Comparison of ENCODE assay signal across 8 cellular contexts in the genomic region with DNA sequence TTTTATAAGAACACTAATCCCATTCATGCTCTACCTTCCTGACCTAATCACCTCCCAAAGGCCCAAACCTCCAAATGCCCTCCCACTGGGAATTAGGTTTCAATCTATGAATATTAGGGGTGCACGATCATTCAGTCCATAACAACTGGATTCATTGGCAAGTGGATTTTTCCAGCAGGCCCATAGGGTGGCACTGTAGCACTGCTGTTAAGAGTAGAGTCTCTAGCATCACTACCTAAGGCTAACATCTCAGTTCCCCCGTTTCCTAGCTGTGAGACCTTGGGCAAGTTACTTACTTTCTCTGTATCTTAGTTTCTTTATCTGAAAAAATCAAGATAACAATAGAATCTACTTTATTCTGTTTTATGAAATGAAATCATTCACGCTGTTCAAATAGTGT.
DNase-seq lines count a peak whose midpoint lies in the region; TF ChIP-seq lines count a peak whose summit lies in the region.

No MANE protein-coding gene starts in this region.

- H3K4me3 ChIP-seq in esophagus squamous epithelium: no peak overlapping the region

- DNase-seq in ELR (ENCODE audit: low read depth) (peak; percentile 67), MV-4-11 (lab: John Stamatoyannopoulos, UW) (peak; percentile 20), UCSD-AML1 (lab: John Stamatoyannopoulos, UW; ENCODE audit: unreplicated experiment) (peak; percentile 9), islet precursor cell (peak; percentile 62), KG1 (lab: John Stamatoyannopoulos, UW) (no peak), activated gamma-delta T cell (lab: John Stamatoyannopoulos, UW) (no peak), esophagus squamous epithelium (lab: John Stamatoyannopoulos, UW) (no peak)
- no peak for DNase-seq in activated T-cell treated with anti-CD3 and anti-CD28 coated beads, Interleukin-2, amount 50 U/mL, for 24 hours

- TF ChIP-seq CTCF in esophagus squamous epithelium (IDR thresholded peaks at IDR 0.05): peak in 2 of 6 experiments; percentile 5 to 16

- H3K27ac ChIP-seq in esophagus squamous epithelium: no peak overlapping the region

- WGBS in esophagus squamous epithelium, 2 donors: 41 to 46% methylated on average over 3 of the region's 3 CpGs

- no peaks in the 10 kb centered on the region for H3K36me3 ChIP-seq in esophagus squamous epithelium

- H3K36me3 Mint-ChIP-seq in activated T-cell treated with anti-CD3 and anti-CD28 coated beads, Interleukin-2, amount 50 U/mL, for 24 hours (ENCODE audit: low read depth): no peaks in the 10 kb centered on the region

- no peaks in the 10 kb centered on the region for H3K9me3 ChIP-seq in esophagus squamous epithelium

- H3K4me3 Mint-ChIP-seq in activated T-cell treated with anti-CD3 and anti-CD28 coated beads, Interleukin-2, amount 50 U/mL, for 24 hours: no peak overlapping the region

- no peaks in the 10 kb centered on the region for H3K27me3 ChIP-seq in esophagus squamous epithelium

- no peak overlapping the region for H3K27ac Mint-ChIP-seq in activated T-cell treated with anti-CD3 and anti-CD28 coated beads, Interleukin-2, amount 50 U/mL, for 24 hours

- H3K4me1 ChIP-seq in esophagus squamous epithelium: no peaks in the 10 kb centered on the region

- peaks cover 2% of the 10 kb centered on the region for H3K27me3 Mint-ChIP-seq in activated T-cell treated with anti-CD3 and anti-CD28 coated beads, Interleukin-2, amount 50 U/mL, for 24 hours

- no peaks in the 10 kb centered on the region for H3K9me3 Mint-ChIP-seq in activated T-cell treated with anti-CD3 and anti-CD28 coated beads, Interleukin-2, amount 50 U/mL, for 24 hours

- TF ChIP-seq POLR2A in esophagus squamous epithelium (IDR thresholded peaks at IDR 0.05): no peak

- H3K4me1 Mint-ChIP-seq in activated T-cell treated with anti-CD3 and anti-CD28 coated beads, Interleukin-2, amount 50 U/mL, for 24 hours (ENCODE audit: low read depth): no peaks in the 10 kb centered on the region

- intact Hi-C loops in esophagus squamous epithelium (cut with DNase I): no loop called here

Comparison
In these comparisons a context has a peak if more than half of its experiments do, and no peak if none do; other contexts are left out.
1. DNase-seq: peak in ELR (single experiment), MV-4-11 (single experiment), UCSD-AML1 (single experiment) and islet precursor cell (single experiment); none in KG1 (single experiment), activated T-cell treated with anti-CD3 and anti-CD28 coated beads, Interleukin-2, amount 50 U/mL, for 24 hours (single experiment), activated gamma-delta T cell (single experiment) and esophagus squamous epithelium (single experiment).